In the genomic region with DNA sequence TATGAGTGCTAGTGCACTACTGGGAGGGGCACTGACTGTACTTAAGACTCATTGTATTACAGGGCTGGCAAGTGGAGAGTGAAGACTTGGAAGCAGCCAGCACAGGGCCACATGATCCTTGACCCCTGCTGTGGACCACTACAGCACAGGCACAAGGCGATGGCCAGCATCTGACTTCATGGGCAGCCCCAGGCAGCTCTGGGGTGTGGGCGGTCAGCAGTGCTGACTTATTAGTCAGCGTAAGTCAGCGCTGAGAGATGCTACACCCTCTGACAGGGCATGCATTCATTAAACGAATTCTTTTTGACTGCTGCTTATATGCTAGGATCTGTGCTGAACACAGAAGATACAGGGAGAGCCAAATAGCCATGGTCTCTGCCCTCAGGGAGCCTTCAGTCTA, we compare ENCODE assay signal across 18 cellular contexts. TPM values are rescaled to one million over a fixed set of nuclear protein-coding genes. Genes with fewer than 3 reads are reported as not detected.
A peak's percentile ranks its signal among the peaks of the same experiment; 100 is the strongest.
DNase-seq lines count a peak whose midpoint lies in the region; ATAC-seq and TF ChIP-seq lines count a peak whose summit lies in the region.
"Had no signal": no experiment of that assay in that cellular context is flagged by ENCODE, and none has a peak within 500 bp of the region (broad histone marks: within the 10 kb centered on the region; RNA-seq: fewer than 3 reads in every experiment).

No MANE protein-coding gene starts in this region.

- no peak overlapping the region for H2AFZ ChIP-seq in neuronal stem cell (ENCODE audit: low read length)

- whole genome bisulfite sequencing in neuronal stem cell (ENCODE audit: extremely low coverage in 2 of 2, insufficient read length in 2 of 2, insufficient replicate concordance in 1 of 2), 2 donors = no CpG with 5 or more reads among the region's 5 CpGs

- DNase-seq in EH (ENCODE audit: low read depth) = peak; percentile 77
- peak; percentile 85 for DNase-seq in NCI-H226
- peak; percentile 44 to 67 for DNase-seq in cardiac fibroblast (ENCODE audit: low read depth in 2 of 2)
- DNase-seq in myocyte (ENCODE audit: low read depth) = peak; percentile 90
- no peak for DNase-seq in NCI-H1694 treated with DMSO at 0.1 percent for 48 hours (lab: John Stamatoyannopoulos, UW)
- DNase-seq in neuronal stem cell (ENCODE audit: low spot score) = no peak
- DNase-seq in effector CD8-positive, alpha-beta T cell (lab: John Stamatoyannopoulos, UW) = no peak
- DNase-seq: activated CD4-positive, alpha-beta memory T cell treated with anti-CD3 and anti-CD28 coated beads, Interleukin-2, amount 10 ng/mL, durations not matched to agents 7 days and 5 days; dermis blood vessel endothelial cell; NCI-H1436; NCI-H446 treated with DMSO at 0.1 percent for 48 hours; occipital lobe; uterus had no signal

- H2BK12ac ChIP-seq in neuronal stem cell (ENCODE audit: low read length) = no peak overlapping the region

- no peak overlapping the region for H3K9ac ChIP-seq in neuronal stem cell (ENCODE audit: low read depth, low read length, poor library complexity)
- H3K9ac ChIP-seq: KMS-11 had no signal

- H2BK120ac ChIP-seq in neuronal stem cell (ENCODE audit: low read depth, low read length) = no peak overlapping the region

- no peaks in the 10 kb centered on the region for H3K9me3 ChIP-seq in neuronal stem cell (replicated peaks in 1 of 2; ENCODE audit: control insufficient read depth in 2 of 2, insufficient read depth in 1 of 2, low read depth in 1 of 2, low read length in 2 of 2)
- H3K9me3 ChIP-seq: uterus had no signal

- no peak for ATAC-seq in HG03439 (IDR thresholded peaks at IDR 0.05; ENCODE audit: unreplicated experiment)
- ATAC-seq: stimulated activated memory B cell treated with anti-CD40 and anti-IgM and Interleukin-4, amounts not matched to agents 10 μg/mL and 1 μg/mL and 100 μg/mL, for 72 hours had no signal

- H3K14ac ChIP-seq in neuronal stem cell (ENCODE audit: low read length) = no peak overlapping the region

- H3K79me1 ChIP-seq in neuronal stem cell (ENCODE audit: low read depth, low read length) = no peaks in the 10 kb centered on the region

- H3K4ac ChIP-seq in neuronal stem cell (ENCODE audit: low read length) = no peak overlapping the region

- H2BK15ac ChIP-seq in neuronal stem cell (ENCODE audit: low read length) = no peak overlapping the region

- H3K23ac ChIP-seq in neuronal stem cell (ENCODE audit: low read depth, low read length, poor library complexity) = no peak overlapping the region

- TF ChIP-seq CTCF in cardiac fibroblast (IDR thresholded peaks at IDR 0.05; ENCODE audit: low read depth, low read length) = no peak

- H3K27ac ChIP-seq in neuronal stem cell (replicated peaks; ENCODE audit: low read length) = no peak overlapping the region
- H3K27ac ChIP-seq: KMS-11, uterus had no signal

- H3K18ac ChIP-seq in neuronal stem cell (ENCODE audit: low read length) = no peak overlapping the region

- H3K4me1 ChIP-seq in neuronal stem cell (ENCODE audit: control insufficient read depth in 2 of 2, insufficient read depth in 1 of 2, low read depth in 1 of 2, low read length in 2 of 2) = peaks cover 0 to 3% of the 10 kb centered on the region in 2 donors
- H3K4me1 ChIP-seq: uterus had no signal

- no peak overlapping the region for H4K91ac ChIP-seq in neuronal stem cell (ENCODE audit: low read depth, low read length, poor library complexity)

- H3K4me3 ChIP-seq in cardiac fibroblast (replicated peaks in 1 of 2; ENCODE audit: low read depth in 2 of 2, low read length in 2 of 2) = no peak overlapping the region
- peak overlapping the region in 1 of 2 donors; percentile 18 for H3K4me3 ChIP-seq in neuronal stem cell (ENCODE audit: low read length in 2 of 2)
- H3K4me3 ChIP-seq: uterus had no signal

- no peak overlapping the region for H4K8ac ChIP-seq in neuronal stem cell (ENCODE audit: low read depth, low read length)

- no peak overlapping the region for H3K4me2 ChIP-seq in neuronal stem cell (ENCODE audit: insufficient read depth, low read length, poor library complexity, severe bottlenecking)
- H3K4me2 ChIP-seq: KMS-11 had no signal

- no peaks in the 10 kb centered on the region for H3K27me3 ChIP-seq in neuronal stem cell (ENCODE audit: control insufficient read depth in 3 of 3, insufficient read depth in 3 of 3, low read depth in 1 of 3, low read length in 3 of 3)
- H3K27me3 ChIP-seq: uterus had no signal

- no peak overlapping the region for H2BK5ac ChIP-seq in neuronal stem cell (ENCODE audit: low read length)

- no peak overlapping the region for H2AK5ac ChIP-seq in neuronal stem cell (ENCODE audit: low read depth, low read length)

- peaks cover 0 to 14% of the 10 kb centered on the region in 2 donors for H3K36me3 ChIP-seq in neuronal stem cell (replicated peaks in 1 of 2; ENCODE audit: control insufficient read depth in 2 of 2, insufficient read depth in 2 of 2, low read length in 2 of 2)
- H3K36me3 ChIP-seq: uterus had no signal

RNA-seq across cellular contexts. Expression of a gene that starts 9.3 kb away (rescaled TPM):
- not detected in 2 replicates for total RNA-seq in myocyte
- 0.05 TPM for polyA plus RNA-seq in myocyte (2012)
- not detected for polyA plus RNA-seq in neuronal stem cell (2013, experiment 1 of 2)
- polyA plus RNA-seq in neuronal stem cell (2013, experiment 2 of 2) = not detected
- total RNA-seq: activated CD4-positive, alpha-beta memory T cell treated with anti-CD3 and anti-CD28 coated beads, Interleukin-2, amount 10 ng/mL, durations not matched to agents 7 days and 5 days; B cell; dermis blood vessel endothelial cell; H1; occipital lobe; uterus had no signal

Comparison
In these comparisons a context has a peak if more than half of its experiments do, and no peak if none do; other contexts are left out.
1. DNase-seq: peak in EH (single experiment), NCI-H226 (single experiment), cardiac fibroblast (2 of 2) and myocyte (single experiment); none in NCI-H1694 treated with DMSO at 0.1 percent for 48 hours (single experiment), neuronal stem cell (single experiment) and effector CD8-positive, alpha-beta T cell (single experiment).